In the genomic region with DNA sequence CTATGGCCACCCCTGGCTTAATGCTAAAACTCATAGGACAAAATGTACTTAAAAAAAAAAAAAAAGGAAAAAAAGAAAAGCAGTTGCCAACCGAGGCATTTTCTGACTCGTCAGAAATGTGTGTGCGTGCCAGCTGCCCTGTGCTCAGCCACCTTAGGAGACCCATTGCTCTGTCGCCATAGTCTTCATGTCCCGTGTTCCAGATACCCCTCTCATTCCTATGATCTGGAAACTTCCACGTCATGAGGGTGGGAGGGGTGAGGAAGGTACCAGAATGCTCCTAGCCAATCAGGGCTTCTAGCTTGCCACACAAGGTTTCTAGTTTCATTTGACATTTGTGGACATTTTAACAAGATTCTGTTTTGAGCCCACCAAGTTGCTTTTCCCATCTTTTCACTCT, we compare ENCODE assay signal across 20 cellular contexts.
DNase-seq lines count a peak whose midpoint lies in the region; TF ChIP-seq lines count a peak whose summit lies in the region.
"Had no signal": no experiment of that assay in that cellular context is flagged by ENCODE, and none has a peak within 500 bp of the region (broad histone marks: within the 10 kb centered on the region; RNA-seq: fewer than 3 reads in every experiment).

No MANE protein-coding gene starts in this region.

- no peak overlapping the region for H3K4me3 Mint-ChIP-seq in endothelial cell (ENCODE audit: unreplicated experiment)
- no peak overlapping the region for H3K4me3 Mint-ChIP-seq in progenitor cell of endocrine pancreas (ENCODE audit: low read depth)
- no peak overlapping the region for H3K4me3 Mint-ChIP-seq in activated CD4-positive, alpha-beta T cell treated with anti-CD3 and anti-CD28 coated beads, Interleukin-2, amount 10 ng/mL, durations not matched to agents 7 days and 5 days
- H3K4me3 Mint-ChIP-seq: IgD-negative memory B cell had no signal

- H3K4me1 ChIP-seq in tibial artery: peaks cover 0 to 60% (median 23%) of the 10 kb centered on the region in 4 donors
- H3K4me1 ChIP-seq: SJCRH30 had no signal

- CTCF ChIA-PET in activated CD4-positive, alpha-beta T cell treated with anti-CD3 and anti-CD28 coated beads, Interleukin-2, amount 10 ng/mL, durations not matched to agents 7 days and 5 days (lab: Charles Lee): interaction anchor here (0.6 kb wide), 1 partner anchor 632 kb away, joined by 4 read pairs; no protein-coding TSS in a partner anchor

- POLR2A ChIA-PET in activated CD4-positive, alpha-beta T cell treated with anti-CD3 and anti-CD28 coated beads, Interleukin-2, amount 10 ng/mL, durations not matched to agents 7 days and 5 days (lab: Charles Lee): no interaction called here

- DNase-seq in LHCN-M2 (ENCODE audit: low read depth) (peak; percentile 11), endothelial cell (ENCODE audit: low spot score) (no peak), progenitor cell of endocrine pancreas (ENCODE audit: low spot score, unreplicated experiment) (no peak), tibial artery (peak; percentile 59 to 93), NCI-H526 (lab: John Stamatoyannopoulos, UW) (no peak)
- no peak for DNase-seq in activated CD4-positive, alpha-beta T cell treated with anti-CD3 and anti-CD28 coated beads, Interleukin-2, amount 10 ng/mL, durations not matched to agents 7 days and 5 days
- no peak for DNase-seq in activated CD4-positive, alpha-beta T cell treated with anti-CD3 and anti-CD28 coated beads, Interleukin-2, amount 50 U/mL, for 1 hour
- DNase-seq: C1 segment of cervical spinal cord, COR-L47, DMS153, EL, Kasumi-1, MV-4-11, NCI-H1417 treated with DMSO at 0.1 percent for 48 hours, NCI-H2029, NCI-H2171 treated with DMSO at 0.1 percent for 48 hours, NCI-H82, PC-9, SJCRH30 had no signal

- H3K27me3 Mint-ChIP-seq in endothelial cell (ENCODE audit: unreplicated experiment): peaks cover 9% of the 10 kb centered on the region
- H3K27me3 Mint-ChIP-seq in progenitor cell of endocrine pancreas: no peaks in the 10 kb centered on the region
- H3K27me3 Mint-ChIP-seq in activated CD4-positive, alpha-beta T cell treated with anti-CD3 and anti-CD28 coated beads, Interleukin-2, amount 10 ng/mL, durations not matched to agents 7 days and 5 days: peaks cover 3% of the 10 kb centered on the region

- H3K4me1 Mint-ChIP-seq in endothelial cell (ENCODE audit: unreplicated experiment) (peaks cover 39% of the 10 kb centered on the region), progenitor cell of endocrine pancreas (ENCODE audit: low read depth) (peaks cover 21% of the 10 kb centered on the region)
- H3K4me1 Mint-ChIP-seq in activated CD4-positive, alpha-beta T cell treated with anti-CD3 and anti-CD28 coated beads, Interleukin-2, amount 10 ng/mL, durations not matched to agents 7 days and 5 days: no peaks in the 10 kb centered on the region
- H3K4me1 Mint-ChIP-seq: IgD-negative memory B cell had no signal

- H3K36me3 Mint-ChIP-seq in endothelial cell (ENCODE audit: low read depth, unreplicated experiment) (peaks cover 15% of the 10 kb centered on the region), progenitor cell of endocrine pancreas (ENCODE audit: insufficient read depth) (peaks cover 31% of the 10 kb centered on the region)
- H3K36me3 Mint-ChIP-seq in activated CD4-positive, alpha-beta T cell treated with anti-CD3 and anti-CD28 coated beads, Interleukin-2, amount 10 ng/mL, durations not matched to agents 7 days and 5 days (ENCODE audit: low read depth): no peaks in the 10 kb centered on the region

- intact Hi-C loops in tibial artery (cut with DNase I; ENCODE audit: low total_unique reads): no loop called here

- peak overlapping the region; percentile 57 for H3K27ac Mint-ChIP-seq in endothelial cell (ENCODE audit: unreplicated experiment)
- H3K27ac Mint-ChIP-seq in progenitor cell of endocrine pancreas: peak overlapping the region; percentile 35
- H3K27ac Mint-ChIP-seq in activated CD4-positive, alpha-beta T cell treated with anti-CD3 and anti-CD28 coated beads, Interleukin-2, amount 10 ng/mL, durations not matched to agents 7 days and 5 days: no peak overlapping the region
- H3K27ac Mint-ChIP-seq: IgD-negative memory B cell had no signal

- H3K9me3 ChIP-seq in tibial artery: no peaks in the 10 kb centered on the region
- H3K9me3 ChIP-seq: SJCRH30 had no signal

- peak overlapping the region; percentile 85 to 91 for H3K27ac ChIP-seq in tibial artery
- H3K27ac ChIP-seq: PC-9, SJCRH30 had no signal

- H3K9me3 Mint-ChIP-seq in endothelial cell (ENCODE audit: unreplicated experiment) (no peaks in the 10 kb centered on the region), progenitor cell of endocrine pancreas (ENCODE audit: low read depth) (no peaks in the 10 kb centered on the region)
- H3K9me3 Mint-ChIP-seq in activated CD4-positive, alpha-beta T cell treated with anti-CD3 and anti-CD28 coated beads, Interleukin-2, amount 10 ng/mL, durations not matched to agents 7 days and 5 days: no peaks in the 10 kb centered on the region
- H3K9me3 Mint-ChIP-seq: IgD-negative memory B cell had no signal

- TF ChIP-seq CTCF in endothelial cell (IDR thresholded peaks at IDR 0.05; ENCODE audit: unreplicated experiment) (no peak), progenitor cell of endocrine pancreas (IDR thresholded peaks at IDR 0.05; ENCODE audit: unreplicated experiment) (no peak), tibial artery (IDR thresholded peaks at IDR 0.05) (no peak)

- no peaks in the 10 kb centered on the region for H3K27me3 ChIP-seq in tibial artery
- H3K27me3 ChIP-seq: SJCRH30 had no signal

- H3K36me3 ChIP-seq in tibial artery: peaks cover 27 to 53% (median 37%) of the 10 kb centered on the region in 3 donors

- no peak overlapping the region for H3K4me3 ChIP-seq in tibial artery
- H3K4me3 ChIP-seq: PC-9, SJCRH30 had no signal

Comparison
In these comparisons a context has a peak if more than half of its experiments do, and no peak if none do; other contexts are left out.
1. DNase-seq: peak in LHCN-M2 (single experiment) and tibial artery (2 of 2); none in endothelial cell (single experiment), progenitor cell of endocrine pancreas (single experiment), activated CD4-positive, alpha-beta T cell treated with anti-CD3 and anti-CD28 coated beads, Interleukin-2, amount 10 ng/mL, durations not matched to agents 7 days and 5 days (single experiment), activated CD4-positive, alpha-beta T cell treated with anti-CD3 and anti-CD28 coated beads, Interleukin-2, amount 50 U/mL, for 1 hour (single experiment) and NCI-H526 (0 of 2).